ENCODE assay signal across 12 cellular contexts in the genomic region with DNA sequence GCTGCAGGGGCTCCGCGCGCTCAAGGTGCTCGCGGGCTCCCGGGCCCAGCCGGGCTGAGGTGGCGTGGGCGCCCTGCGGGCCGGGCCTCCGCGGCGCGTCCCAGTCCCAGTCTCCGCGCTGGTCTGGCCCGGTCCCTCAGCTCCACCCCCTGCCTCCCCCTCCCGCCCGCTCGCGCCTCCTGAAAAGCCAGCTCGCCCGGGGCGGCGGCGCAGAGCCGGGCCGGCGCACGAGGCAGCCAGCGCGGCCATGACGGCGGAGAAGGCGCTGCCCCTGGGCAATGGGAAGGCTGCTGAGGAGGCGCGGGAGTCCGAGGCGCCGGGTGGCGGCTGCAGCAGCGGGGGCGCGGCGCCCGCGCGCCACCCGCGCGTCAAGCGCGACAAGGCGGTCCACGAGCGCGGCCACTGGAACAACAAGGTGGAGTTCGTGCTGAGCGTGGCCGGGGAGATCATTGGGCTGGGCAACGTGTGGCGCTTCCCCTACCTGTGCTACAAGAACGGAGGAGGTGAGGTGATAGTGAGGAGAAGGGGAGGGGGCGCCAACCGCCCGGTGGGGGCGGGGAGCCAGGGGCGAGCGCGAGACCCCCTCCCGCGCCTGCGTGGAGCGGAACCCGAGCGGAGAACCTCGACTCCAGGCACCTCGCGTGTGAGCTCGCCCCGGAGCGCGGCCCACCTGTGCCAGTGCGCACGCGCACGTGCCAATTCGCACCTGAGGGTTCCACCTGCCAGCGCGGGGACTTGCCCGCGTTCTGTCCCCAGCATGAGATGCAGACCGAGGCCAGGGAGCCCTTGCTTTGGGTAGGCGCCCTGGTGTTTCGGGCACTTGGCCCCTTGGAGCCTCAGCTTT. TPM values are rescaled to one million over a fixed set of nuclear protein-coding genes. Genes with fewer than 3 reads are reported as not detected.
DNase-seq lines count a peak whose midpoint lies in the region; ATAC-seq, FAIRE-seq and TF ChIP-seq lines count a peak whose summit lies in the region.
"Had no signal": no experiment of that assay in that cellular context is flagged by ENCODE, and none has a peak within 500 bp of the region (broad histone marks: within the 10 kb centered on the region; RNA-seq: fewer than 3 reads in every experiment).

A gene (plus strand): TSS at position 210 of the 844 bp plus-strand sequence. CDS start 38 bp downstream, at position 248.

- peaks cover 33% of the 10 kb centered on the region for H3K27me3 Mint-ChIP-seq in T-helper 2 cell treated with Interferon-gamma antibody and Interleukin-4, amounts not matched to agents 5 μg/mL and 100 μg/mL, for 36 hours (ENCODE audit: low read depth)
- peaks cover 39% of the 10 kb centered on the region for H3K27me3 Mint-ChIP-seq in activated CD4-positive, alpha-beta T cell treated with anti-CD3 and anti-CD28 coated beads, Interleukin-2, amount 10 ng/mL, durations not matched to agents 24 days and 14 days

- no peaks in the 10 kb centered on the region for H3K4me1 ChIP-seq in BE2C
- peaks cover 2% of the 10 kb centered on the region for H3K4me1 ChIP-seq in NT2/D1 (ENCODE audit: insufficient read depth, insufficient read length)
- no peaks in the 10 kb centered on the region for H3K4me1 ChIP-seq in pancreas

- H3K27me3 ChIP-seq in BE2C, result peaks cover 12% of the 10 kb centered on the region
- peaks cover 28% of the 10 kb centered on the region for H3K27me3 ChIP-seq in NT2/D1 (ENCODE audit: insufficient read depth, insufficient read length)
- H3K27me3 ChIP-seq in pancreas, result peaks cover 0 to 3% (median 0%) of the 10 kb centered on the region in 4 donors

- H3K36me3 ChIP-seq in BE2C (no peaks in the 10 kb centered on the region), NT2/D1 (ENCODE audit: insufficient read depth, insufficient read length, low read length) (peaks cover 10% of the 10 kb centered on the region), pancreas (no peaks in the 10 kb centered on the region)
- H3K36me3 ChIP-seq: gastroesophageal sphincter had no signal

- DNase-seq in BE2C (peak; percentile 7), NT2/D1 (ENCODE audit: low read depth, low spot score) (peak; percentile 25), Right ventricle myocardium superior (no peak), pancreas (peak; percentile 11 to 69 (median 26)), HTR-8/SVneo (ENCODE audit: insufficient read length, low spot score) (no peak), NCI-H748 (lab: John Stamatoyannopoulos, UW; ENCODE audit: unreplicated experiment) (no peak)
- DNase-seq in T-helper 2 cell treated with Interferon-gamma antibody and Interleukin-4, amounts not matched to agents 5 μg/mL and 100 μg/mL, for 36 hours (ENCODE audit: low spot score), result no peak
- no peak for DNase-seq in activated CD4-positive, alpha-beta T cell treated with anti-CD3 and anti-CD28 coated beads, Interleukin-2, amount 10 ng/mL, durations not matched to agents 24 days and 14 days
- DNase-seq: amniotic stem cell had no signal

- H3K36me3 Mint-ChIP-seq in T-helper 2 cell treated with Interferon-gamma antibody and Interleukin-4, amounts not matched to agents 5 μg/mL and 100 μg/mL, for 36 hours (ENCODE audit: low read depth), result no peaks in the 10 kb centered on the region
- H3K36me3 Mint-ChIP-seq in activated CD4-positive, alpha-beta T cell treated with anti-CD3 and anti-CD28 coated beads, Interleukin-2, amount 10 ng/mL, durations not matched to agents 24 days and 14 days (ENCODE audit: low read depth), result peaks cover 1% of the 10 kb centered on the region
- H3K36me3 Mint-ChIP-seq: CD4-positive, CD25-positive, alpha-beta regulatory T cell had no signal

- no peaks in the 10 kb centered on the region for H3K9me3 Mint-ChIP-seq in T-helper 2 cell treated with Interferon-gamma antibody and Interleukin-4, amounts not matched to agents 5 μg/mL and 100 μg/mL, for 36 hours
- no peaks in the 10 kb centered on the region for H3K9me3 Mint-ChIP-seq in activated CD4-positive, alpha-beta T cell treated with anti-CD3 and anti-CD28 coated beads, Interleukin-2, amount 10 ng/mL, durations not matched to agents 24 days and 14 days

- WGBS in pancreas, 2 donors, result 3 to 4% methylated on average over 80 to 96 of the region's 96 CpGs

- peak within 1 kb of the TSS; percentile 85 for H3K9ac ChIP-seq in NT2/D1 (ENCODE audit: insufficient read length, low read depth)

- H3K27ac ChIP-seq in pancreas, result no peak within 1 kb of the TSS
- H3K27ac ChIP-seq: gastroesophageal sphincter had no signal

- H3K27ac Mint-ChIP-seq in T-helper 2 cell treated with Interferon-gamma antibody and Interleukin-4, amounts not matched to agents 5 μg/mL and 100 μg/mL, for 36 hours, result no peak within 1 kb of the TSS
- no peak within 1 kb of the TSS for H3K27ac Mint-ChIP-seq in activated CD4-positive, alpha-beta T cell treated with anti-CD3 and anti-CD28 coated beads, Interleukin-2, amount 10 ng/mL, durations not matched to agents 24 days and 14 days

- no peaks in the 10 kb centered on the region for H3K4me1 Mint-ChIP-seq in T-helper 2 cell treated with Interferon-gamma antibody and Interleukin-4, amounts not matched to agents 5 μg/mL and 100 μg/mL, for 36 hours (ENCODE audit: low read depth)
- no peaks in the 10 kb centered on the region for H3K4me1 Mint-ChIP-seq in activated CD4-positive, alpha-beta T cell treated with anti-CD3 and anti-CD28 coated beads, Interleukin-2, amount 10 ng/mL, durations not matched to agents 24 days and 14 days
- H3K4me1 Mint-ChIP-seq: CD4-positive, CD25-positive, alpha-beta regulatory T cell had no signal

- intact Hi-C loops in Right ventricle myocardium superior (cut with DNase I) (no loop called here), pancreas (cut with DNase I) (no loop called here)
- intact Hi-C loops in activated CD4-positive, alpha-beta T cell treated with anti-CD3 and anti-CD28 coated beads, Interleukin-2, amount 10 ng/mL, durations not matched to agents 24 days and 14 days (cut with micrococcal nuclease), result no loop called here

- H3K4me3 Mint-ChIP-seq in T-helper 2 cell treated with Interferon-gamma antibody and Interleukin-4, amounts not matched to agents 5 μg/mL and 100 μg/mL, for 36 hours, result no peak within 1 kb of the TSS
- no peak within 1 kb of the TSS for H3K4me3 Mint-ChIP-seq in activated CD4-positive, alpha-beta T cell treated with anti-CD3 and anti-CD28 coated beads, Interleukin-2, amount 10 ng/mL, durations not matched to agents 24 days and 14 days
- H3K4me3 Mint-ChIP-seq: CD4-positive, CD25-positive, alpha-beta regulatory T cell had no signal

- TF ChIP-seq CTCF in BE2C (IDR thresholded peaks at IDR 0.05; ENCODE audit: low read depth, low read length) (no peak), pancreas (IDR thresholded peaks at IDR 0.05) (no peak)

- FAIRE-seq in pancreas (lab: Jason Lieb, UNC) (no peak), HTR-8/SVneo (lab: Jason Lieb, UNC) (no peak)

- H3K4me3 ChIP-seq in BE2C (ENCODE audit: low read depth, low read length) (no peak within 1 kb of the TSS), NT2/D1 (ENCODE audit: insufficient read length, low read depth) (peak within 1 kb of the TSS; percentile 77), pancreas (peak within 1 kb of the TSS in 2 of 4 donors; percentile 25 to 35)

- H3K9me3 ChIP-seq in BE2C, result no peaks in the 10 kb centered on the region
- H3K9me3 ChIP-seq in NT2/D1 (ENCODE audit: insufficient read depth, low read length), result no peaks in the 10 kb centered on the region
- H3K9me3 ChIP-seq in pancreas, result no peaks in the 10 kb centered on the region
- H3K9me3 ChIP-seq: gastroesophageal sphincter had no signal

- ATAC-seq in Right ventricle myocardium superior (ENCODE audit: poor library complexity), result peak; percentile 39
- peak; percentile 28 to 82 (median 58) for ATAC-seq in pancreas
- ATAC-seq: gastroesophageal sphincter, HCT116 had no signal

RNA-seq across cellular contexts. Expression of the gene that starts here (rescaled TPM):
- polyA plus RNA-seq in BE2C (2012; ENCODE audit: insufficient read depth, insufficient read length, low read depth), result not detected
- total RNA-seq in Right ventricle myocardium superior (not detected), pancreas (under 1 TPM; 0.05 to 0.17 (median 0.06) TPM)
- polyA plus RNA-seq in pancreas, result under 1 TPM; 0.04 to 0.05 TPM
- total RNA-seq in activated CD4-positive, alpha-beta T cell treated with anti-CD3 and anti-CD28 coated beads, Interleukin-2, amount 10 ng/mL, durations not matched to agents 24 days and 14 days, result not detected in 2 replicates
- total RNA-seq: CD4-positive, CD25-positive, alpha-beta regulatory T cell had no signal
- polyA plus RNA-seq: CD4-positive, CD25-positive, alpha-beta regulatory T cell had no signal

Comparison
In these comparisons a context has a peak if more than half of its experiments do, and no peak if none do; other contexts are left out.
1. Peak in ATAC-seq in Right ventricle myocardium superior; RNA of the gene not detected or under 1 TPM.
2. Peak in DNase-seq and ATAC-seq in pancreas; RNA of the gene not detected or under 1 TPM.
3. DNase-seq: peak in BE2C (single experiment) and NT2/D1 (single experiment); none in Right ventricle myocardium superior (single experiment), T-helper 2 cell treated with Interferon-gamma antibody and Interleukin-4, amounts not matched to agents 5 μg/mL and 100 μg/mL, for 36 hours (single experiment), HTR-8/SVneo (single experiment), NCI-H748 (single experiment) and activated CD4-positive, alpha-beta T cell treated with anti-CD3 and anti-CD28 coated beads, Interleukin-2, amount 10 ng/mL, durations not matched to agents 24 days and 14 days (single experiment).